Comparison of ENCODE assay signal across 25 cellular contexts in the genomic region with DNA sequence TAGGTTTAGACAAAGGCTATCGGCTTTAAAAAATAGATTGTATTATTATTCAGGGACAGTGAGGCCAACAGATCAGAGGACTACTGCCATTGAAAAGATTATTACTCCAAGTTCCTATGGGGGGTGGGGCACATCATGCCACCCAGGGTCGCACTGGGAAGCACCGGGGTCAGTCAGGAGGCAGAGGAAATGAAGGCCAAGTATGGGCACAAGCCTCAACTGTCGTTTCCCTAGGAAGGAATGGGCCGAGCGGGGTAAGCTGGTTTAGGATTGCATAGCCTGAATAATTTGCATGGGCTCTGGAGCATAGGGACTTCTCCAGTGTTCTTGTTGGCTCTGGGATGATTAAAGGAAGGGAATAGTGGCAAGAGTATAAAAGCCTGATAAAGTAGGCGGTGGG.
"Had no signal": no experiment of that assay in that cellular context is flagged by ENCODE, and none has a peak within 500 bp of the region (broad histone marks: within the 10 kb centered on the region; RNA-seq: fewer than 3 reads in every experiment).

No MANE protein-coding gene starts in this region.

- H3K27me3 ChIP-seq: colonic mucosa, esophagus squamous epithelium, gastrocnemius medialis, heart right ventricle, left lung had no signal

- H3K36me3 Mint-ChIP-seq: mesothelial cell of epicardium, naive B cell had no signal

- DNase-seq: colonic mucosa; cortex of kidney; effector CD8-positive, alpha-beta T cell; effector memory CD8-positive, alpha-beta T cell; endodermal cell; erythroblast; esophagus squamous epithelium; foreskin fibroblast; foreskin melanocyte; gastrocnemius medialis; glutamatergic neuron; head of caudate nucleus; heart right ventricle; hypothalamus; left cardiac atrium; left lung; left ventricle myocardium superior; lower lobe of right lung; mesenchymal stem cell; mucosa of descending colon; naive B cell had no signal

- ATAC-seq: effector memory CD8-positive, alpha-beta T cell; esophagus mucosa; gastrocnemius medialis; heart right ventricle; left cardiac atrium; left lung; left ventricle myocardium superior; lower lobe of right lung; mucosa of descending colon had no signal

- H3K27ac ChIP-seq: colonic mucosa, epithelial cell of prostate, esophagus squamous epithelium, gastrocnemius medialis, heart right ventricle, left lung, lower lobe of right lung had no signal

- H3K36me3 ChIP-seq: colonic mucosa, esophagus squamous epithelium, gastrocnemius medialis, heart right ventricle, left lung, lower lobe of right lung had no signal

- H3K27ac Mint-ChIP-seq: dendritic cell treated with granulocyte-macrophage colony-stimulating factor and Interleukin-4, amounts not matched to agents 40 ng/mL and 50 ng/mL, for 4 days; effector memory CD8-positive, alpha-beta T cell; endodermal cell; mesothelial cell of epicardium; naive B cell had no signal

- H3K4me1 ChIP-seq: colonic mucosa, gastrocnemius medialis, heart right ventricle, left lung had no signal

- H3K9me3 ChIP-seq: colonic mucosa, esophagus squamous epithelium, gastrocnemius medialis, heart right ventricle, left lung, lower lobe of right lung, mucosa of descending colon had no signal

- H3K4me3 Mint-ChIP-seq: dendritic cell treated with granulocyte-macrophage colony-stimulating factor and Interleukin-4, amounts not matched to agents 40 ng/mL and 50 ng/mL, for 4 days; effector memory CD8-positive, alpha-beta T cell; endodermal cell; mesothelial cell of epicardium; naive B cell had no signal

- H3K4me1 Mint-ChIP-seq: naive B cell had no signal

- H3K4me3 ChIP-seq: colonic mucosa, esophagus squamous epithelium, gastrocnemius medialis, heart right ventricle, left lung, lower lobe of right lung, mucosa of descending colon had no signal

- H3K27me3 Mint-ChIP-seq: dendritic cell treated with granulocyte-macrophage colony-stimulating factor and Interleukin-4, amounts not matched to agents 40 ng/mL and 50 ng/mL, for 4 days; effector memory CD8-positive, alpha-beta T cell; naive B cell had no signal

- H3K9me3 Mint-ChIP-seq: dendritic cell treated with granulocyte-macrophage colony-stimulating factor and Interleukin-4, amounts not matched to agents 40 ng/mL and 50 ng/mL, for 4 days; endodermal cell; mesothelial cell of epicardium had no signal
